8 cellular contexts compared by ENCODE assay signal in genomic region chr17:44324571-44325275, GRCh38. TPM values are rescaled to one million over a fixed set of nuclear protein-coding genes. Genes with fewer than 3 reads are reported as not detected.
DNase-seq lines count a peak whose midpoint lies in the region; ATAC-seq and TF ChIP-seq lines count a peak whose summit lies in the region.

SLC25A39 (minus strand) TSS chr17:44324823; CDS start chr17:44323562, 1,261 bp downstream.

- no peaks in the 10 kb centered on the region for H3K36me3 ChIP-seq in parathyroid adenoma (ENCODE audit: control insufficient read depth, insufficient read depth, low read length)
- H3K36me3 ChIP-seq in tibial artery: peaks cover 25 to 31% (median 29%) of the 10 kb centered on the region in 3 donors

- H3K27me3 ChIP-seq in parathyroid adenoma (ENCODE audit: control insufficient read depth, insufficient read depth, low read length) (no peaks in the 10 kb centered on the region), tibial artery (no peaks in the 10 kb centered on the region)

- H3K79me2 ChIP-seq in parathyroid adenoma: peaks cover 9% of the 10 kb centered on the region

- H3K9me3 ChIP-seq in parathyroid adenoma (ENCODE audit: control insufficient read depth, low read length) (no peaks in the 10 kb centered on the region), tibial artery (no peaks in the 10 kb centered on the region)

- peak within 1 kb of the TSS; percentile 90 for H3K27ac ChIP-seq in parathyroid adenoma
- peak within 1 kb of the TSS; percentile 89 to 90 for H3K27ac ChIP-seq in tibial artery

- TF ChIP-seq CTCF in GM12864 (IDR thresholded peaks at IDR 0.05; ENCODE audit: low read depth, low read length, missing control alignments) (no peak), parathyroid adenoma (IDR thresholded peaks at IDR 0.05) (no peak), tibial artery (IDR thresholded peaks at IDR 0.05) (no peak)

- peak within 1 kb of the TSS; percentile 86 for H3K4me3 ChIP-seq in GM12864 (ENCODE audit: low read depth, low read length)
- peak within 1 kb of the TSS; percentile 96 for H3K4me3 ChIP-seq in parathyroid adenoma (ENCODE audit: low read depth, low read length)
- H3K4me3 ChIP-seq in tibial artery: peak within 1 kb of the TSS; percentile 78 to 98

- intact Hi-C loops in Right ventricle myocardium inferior (cut with DNase I) (loop anchor here (1.0 kb wide), 1 partner anchor 106 kb away; no protein-coding TSS in a partner anchor), tibial artery (cut with DNase I; ENCODE audit: low total_unique reads) (loop anchor here (2.0 kb wide), 1 partner anchor 106 kb away; the partner anchor contains the start of gene UBTF)

- H3K4me2 ChIP-seq in parathyroid adenoma (ENCODE audit: low read length): peak within 1 kb of the TSS; percentile 96

- DNase-seq in GM12864 (ENCODE audit: low read depth): no peak
- peak; percentile 85 for DNase-seq in NCI-H1105 treated with DMSO at 0.1 percent for 48 hours (lab: John Stamatoyannopoulos, UW)
- peak; percentile 68 to 87 for DNase-seq in SW 1271 (lab: John Stamatoyannopoulos, UW)
- DNase-seq in activated naive CD8-positive, alpha-beta T cell treated with anti-CD3 and anti-CD28 coated beads, Interleukin-2, amount 50 U/mL, for 16 hours (ENCODE audit: low read depth, low spot score): peak; percentile 89
- DNase-seq in Right ventricle myocardium inferior (ENCODE audit: missing footprints): peak; percentile 97
- peak; percentile 92 to 97 for DNase-seq in tibial artery

- peak within 1 kb of the TSS; percentile 78 for H2AFZ ChIP-seq in parathyroid adenoma

- peak within 1 kb of the TSS; percentile 38 for H3K9ac ChIP-seq in parathyroid adenoma

- peaks cover 9% of the 10 kb centered on the region for H3K4me1 ChIP-seq in parathyroid adenoma
- H3K4me1 ChIP-seq in tibial artery: peaks cover 0 to 31% (median 24%) of the 10 kb centered on the region in 4 donors

- ATAC-seq in HG02642 (IDR thresholded peaks at IDR 0.05; ENCODE audit: poor library complexity, unreplicated experiment) (peak; percentile 77), Right ventricle myocardium inferior (peak; percentile 93)

RNA-seq across cellular contexts. Expression of gene SLC25A39, which starts in this region (rescaled TPM):
- total RNA-seq in Right ventricle myocardium inferior: 50.6 TPM
